7 cellular contexts compared by ENCODE assay signal in the genomic region with DNA sequence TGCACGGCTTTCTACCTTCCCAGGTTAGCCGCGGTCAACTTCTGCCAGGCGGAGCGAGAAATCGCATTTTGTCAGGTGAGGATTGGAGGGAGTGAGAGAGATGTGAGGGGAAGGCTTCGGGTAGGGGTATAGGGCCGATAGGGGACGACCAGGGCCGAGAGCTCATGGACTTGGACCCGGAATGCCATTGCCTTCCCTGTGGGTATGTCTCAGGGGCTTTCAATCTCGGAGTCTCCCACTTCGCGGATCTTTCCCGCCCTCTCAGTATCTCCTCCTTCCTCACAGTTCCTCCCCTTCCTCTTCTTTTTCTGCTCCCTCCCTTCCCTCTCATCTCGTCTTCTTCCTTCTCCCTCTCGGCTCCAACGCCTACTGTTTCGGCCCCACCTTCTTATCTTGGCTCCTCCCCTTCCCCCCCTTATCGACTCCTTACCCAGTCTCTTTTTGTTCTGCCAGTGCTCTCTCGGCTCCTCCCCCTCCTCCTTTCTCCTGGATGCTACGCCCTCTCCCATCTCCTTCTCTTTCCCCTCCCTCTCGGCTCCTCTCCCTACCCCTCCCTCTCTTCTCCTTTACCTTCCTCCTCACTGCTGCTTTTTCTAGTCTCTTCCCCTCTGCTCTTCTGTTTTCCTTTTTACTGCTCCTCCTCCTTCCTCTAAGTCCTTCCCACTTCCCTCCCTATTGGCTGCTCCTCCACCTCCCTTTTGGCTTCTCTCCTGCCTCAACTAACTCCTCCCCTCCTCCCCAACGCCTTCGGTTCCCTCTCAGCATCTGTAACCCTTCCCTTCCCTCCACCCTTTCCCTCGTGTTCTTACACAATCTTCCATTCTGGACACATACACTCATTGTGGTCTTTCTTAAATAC. TPM values are rescaled to one million over a fixed set of nuclear protein-coding genes. Genes with fewer than 3 reads are reported as not detected.
DNase-seq lines count a peak whose midpoint lies in the region; ATAC-seq, FAIRE-seq and TF ChIP-seq lines count a peak whose summit lies in the region.

No MANE protein-coding gene starts in this region.

- in situ Hi-C loops in GM12878 (cut with MboI), result no loop called here

- WGBS in GM12878 (ENCODE audit: insufficient coverage, insufficient replicate concordance, low lambda C conversion rate, missing lambda C conversion rate), result 30% methylated on average over 24 of the region's 26 CpGs

- no peaks in the 10 kb centered on the region for H3K36me3 ChIP-seq in GM12878 (ENCODE audit: control insufficient read depth in 2 of 2, insufficient read depth in 2 of 2, low read length in 1 of 2)

- peak; percentile 86 for FAIRE-seq in GM12878 (lab: Jason Lieb, UNC)

- no peaks in the 10 kb centered on the region; the same call in 1 of the 2 replicates for H3K4me1 ChIP-seq in GM12878 (ENCODE audit: control insufficient read depth, insufficient read depth, low read length)

- POLR2A ChIA-PET in GM12878 (lab: Charles Lee), result interaction anchor here (0.6 to 1.6 kb wide), 4 partner anchors 10 to 195 kb away, joined by 3 to 7 read pairs (median 3); partner anchors contain the start of gene RBMX

- CTCF ChIA-PET in GM12878 (lab: Yijun Ruan, JAX), result interaction anchor here (0.6 to 1.0 kb wide), 2 partner anchors 142 to 204 kb away, joined by 3 read pairs; no protein-coding TSS in a partner anchor

- TF ChIP-seq EP300 in GM12878 (IDR thresholded peaks at IDR 0.05; ENCODE audit: borderline replicate concordance in 1 of 2, control insufficient read depth in 1 of 2, low read depth in 2 of 2, low read length in 2 of 2), result no peak

- SMC1A ChIA-PET in GM12878 (lab: Charles Lee; ENCODE audit: uncharacterized antibody, unreplicated experiment), result no interaction called here

- peak; percentile 74 for ATAC-seq in GM18511 (IDR thresholded peaks at IDR 0.05; ENCODE audit: unreplicated experiment)
- ATAC-seq in HG02970 (IDR thresholded peaks at IDR 0.05; ENCODE audit: low FRiP score, unreplicated experiment), result peak; percentile 47
- ATAC-seq in GM12878, result peak; percentile 87

- RAD21 ChIA-PET in GM12878 (lab: Charles Lee; ENCODE audit: unreplicated experiment), result interaction anchor here (1.0 to 1.5 kb wide), 2 partner anchors 29 to 194 kb away, joined by 3 to 4 read pairs; partner anchors contain the start of gene RBMX

- peak overlapping the region; percentile 59 for H3K4me2 ChIP-seq in GM12878 (ENCODE audit: control insufficient read depth, insufficient read depth)

- H3K27ac ChIP-seq in GM12878 (ENCODE audit: control insufficient read depth, insufficient read depth), result peak overlapping the region; percentile 56

- no peak for TF ChIP-seq RAD21 in GM12878 (IDR thresholded peaks at IDR 0.05; ENCODE audit: insufficient read depth, low read depth, low read length)

- H3K9ac ChIP-seq in GM12878 (ENCODE audit: control insufficient read depth, insufficient read depth, low read length), result peak overlapping the region; percentile 36

- TF ChIP-seq CTCF in GM12878 (IDR thresholded peaks at IDR 0.05 in 2 of 3, conservative IDR thresholded peaks at IDR 0.05 in 1 of 3; ENCODE audit: control insufficient read depth in 2 of 3, extremely low read depth in 1 of 3, insufficient read depth in 1 of 3, low read depth in 3 of 3, low read length in 3 of 3), result no peak

- no peaks in the 10 kb centered on the region for H3K27me3 ChIP-seq in GM12878 (replicated peaks in 1 of 2; ENCODE audit: control insufficient read depth in 2 of 2, insufficient read depth in 2 of 2, low read length in 1 of 2)

- H3K4me3 ChIP-seq in GM12878, result peak overlapping the region; percentile 76

- no peaks in the 10 kb centered on the region for H4K20me1 ChIP-seq in GM12878 (ENCODE audit: control insufficient read depth, insufficient read depth)

- peak overlapping the region; percentile 82 for H2AFZ ChIP-seq in GM12878 (ENCODE audit: control insufficient read depth, low read depth, low read length)

- BruUV-seq in GM12878 (replicated peaks; lab: Mats Ljungman, UMichigan), result no TSS peak

- intact Hi-C loops in GM12878 (cut with micrococcal nuclease; ENCODE audit: unreplicated experiment), result loop anchor here (1.0 to 5.0 kb wide), 2 partner anchors 30 to 128 kb away; partner anchors contain the start of genes ARHGEF6 and RBMX

- DNase-seq in NCI-H1930 (lab: John Stamatoyannopoulos, UW), result peak; percentile 40 to 66
- DNase-seq in T-helper 22 cell (ENCODE audit: low read depth), result peak; percentile 60
- DNase-seq in GM12878 (ENCODE audit: low read depth, low spot score), result peak; percentile 56
- DNase-seq in hypothalamus (lab: John Stamatoyannopoulos, UW), result peak in 46 of 51 donors; percentile 1 to 83 (median 36)
- peak; percentile 83 for DNase-seq in retina

- H3K9me3 ChIP-seq in GM12878 (replicated peaks; ENCODE audit: control insufficient read depth, insufficient read depth, low read length), result no peaks in the 10 kb centered on the region

- TF ChIP-seq POLR2A in GM12878 (IDR thresholded peaks at IDR 0.05; ENCODE audit: low read depth, low read length), result no peak

- H3K79me2 ChIP-seq in GM12878 (ENCODE audit: control insufficient read depth, insufficient read depth, low read length), result no peaks in the 10 kb centered on the region; the same call in 1 of the 2 replicates

TF ChIP-seq in GM12878, 131 proteins besides CTCF, POLR2A, EP300 and RAD21 (continues in another document):
- TF ChIP-seq ATF7 (IDR thresholded peaks at IDR 0.05; ENCODE audit: low read depth), result 0 out of 2 replicates have a peak, but pooled peaks have one; percentile 22
- TF ChIP-seq MYB (IDR thresholded peaks at IDR 0.05; ENCODE audit: borderline replicate concordance, low read depth, low read length), result no peak
- TF ChIP-seq RB1 (IDR thresholded peaks at IDR 0.05; ENCODE audit: borderline replicate concordance), result no peak
- no peak for TF ChIP-seq EZH2 (IDR thresholded peaks at IDR 0.05; ENCODE audit: borderline replicate concordance, control insufficient read depth, low read depth, low read length)
- TF ChIP-seq ASH2L (IDR thresholded peaks at IDR 0.05; ENCODE audit: borderline replicate concordance, low read depth), result no peak
- no peak for TF ChIP-seq RUNX3 (IDR thresholded peaks at IDR 0.05; ENCODE audit: low read length)
- TF ChIP-seq MXI1 (IDR thresholded peaks at IDR 0.05; ENCODE audit: low read depth, low read length), result no peak
- peak; percentile 89 for TF ChIP-seq NBN (IDR thresholded peaks at IDR 0.05)
- TF ChIP-seq JUND (IDR thresholded peaks at IDR 0.05; ENCODE audit: low read depth, low read length), result no peak
- no peak for TF ChIP-seq MTA2 (IDR thresholded peaks at IDR 0.05; ENCODE audit: low read depth)
- TF ChIP-seq BCL11A (IDR thresholded peaks at IDR 0.05; ENCODE audit: low read depth, low read length), result no peak
- TF ChIP-seq YBX1 (IDR thresholded peaks at IDR 0.05), result 0 out of 2 replicates have a peak, but pooled peaks have one; percentile 20
- no peak for TF ChIP-seq TCF3 (IDR thresholded peaks at IDR 0.05; ENCODE audit: borderline replicate concordance, insufficient read depth, low read depth, low read length)
- TF ChIP-seq CBX5 (IDR thresholded peaks at IDR 0.05; ENCODE audit: low read depth), result no peak
- peak; percentile 98 for TF ChIP-seq HDGF (IDR thresholded peaks at IDR 0.05)
- TF ChIP-seq IRF4 (IDR thresholded peaks at IDR 0.05; ENCODE audit: low read depth, low read length), result no peak
- TF ChIP-seq, protein P1, sequence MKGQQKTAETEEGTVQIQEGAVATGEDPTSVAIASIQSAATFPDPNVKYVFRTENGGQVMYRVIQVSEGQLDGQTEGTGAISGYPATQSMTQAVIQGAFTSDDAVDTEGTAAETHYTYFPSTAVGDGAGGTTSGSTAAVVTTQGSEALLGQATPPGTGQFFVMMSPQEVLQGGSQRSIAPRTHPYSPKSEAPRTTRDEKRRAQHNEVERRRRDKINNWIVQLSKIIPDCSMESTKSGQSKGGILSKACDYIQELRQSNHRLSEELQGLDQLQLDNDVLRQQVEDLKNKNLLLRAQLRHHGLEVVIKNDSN (IDR thresholded peaks at IDR 0.05; ENCODE audit: borderline replicate concordance, extremely low read length, insufficient read depth, low read depth, low read length), result no peak
- 0 out of 2 replicates have a peak, but pooled peaks have one; percentile 8 for TF ChIP-seq IKZF1 (conservative IDR thresholded peaks at IDR 0.05)
- TF ChIP-seq NR2C1 (IDR thresholded peaks at IDR 0.05), result no peak
- peak; percentile 49; the same call in 1 of the 2 replicates for TF ChIP-seq SPI1 (IDR thresholded peaks at IDR 0.05; ENCODE audit: borderline replicate concordance, insufficient read depth, low read depth, low read length)

RNA-seq across cellular contexts. Expression of gene RBMX, which starts 29.4 kb away (rescaled TPM):
- 348 and 354 TPM in 2 replicates for total RNA-seq in GM12878 (2013; cell fraction: nucleolus; rRNA removed)
- total RNA-seq in GM12878 (2014; rRNA removed) (258 and 320 TPM in 2 replicates), GM12878 (2014; rRNA removed; fragmentation: Illumina TruSeq; extraction: Trizol) (404 and 421 TPM in 2 replicates), GM12878 (2021) (280 and 287 TPM in 2 replicates)
- polyA plus RNA-seq in GM12878 (2011; ENCODE audit: low read depth), result 120 TPM
- polyA plus RNA-seq in GM12878 (2011; rRNA removed) (290 and 302 TPM in 2 replicates), GM12878 (2014; fragmentation: Illumina TruSeq; extraction: Trizol) (427 and 489 TPM in 2 replicates), GM12878 (2014; fragmentation: Nextera tagmentation; extraction: Ambion mirVana) (100 to 1,000 TPM; 299 to 332 TPM), GM12878 (2014; rRNA removed) (234 and 252 TPM in 2 replicates), GM12878 (2016; fragmentation: Nextera tagmentation; extraction: Ambion mirVana) (100 to 1,000 TPM; 262 to 270 TPM)
- 184 and 198 TPM in 2 replicates for polyA plus RNA-seq in GM12878 (2011; cell fraction: cytosol; rRNA removed)
- 257 and 285 TPM in 2 replicates for polyA plus RNA-seq in GM12878 (2011; cell fraction: nucleus; rRNA removed)
- 181 and 204 TPM in 2 replicates for polyA plus RNA-seq in GM12878 (2012)
- polyA minus RNA-seq in GM12878 (2011; rRNA and poly(A)+ RNA removed), result 129 and 186 TPM in 2 replicates
- 80.2 and 89.5 TPM in 2 replicates for polyA minus RNA-seq in GM12878 (2011; cell fraction: cytosol; rRNA and poly(A)+ RNA removed)
- 46.8 and 57.8 TPM in 2 replicates for polyA minus RNA-seq in GM12878 (2011; cell fraction: nucleus; rRNA and poly(A)+ RNA removed)

Comparison
In these comparisons a context has a peak if more than half of its experiments do, and no peak if none do; other contexts are left out.
1. Peak in every context shown above with its lines: DNase-seq, ATAC-seq, H3K4me3 ChIP-seq and H3K27ac ChIP-seq.